ENCODE assay signal across 9 cellular contexts in genomic region chr1:59432531-59433439, GRCh38.
DNase-seq lines count a peak whose midpoint lies in the region; ATAC-seq, FAIRE-seq and TF ChIP-seq lines count a peak whose summit lies in the region.
"Had no signal": no experiment of that assay in that cellular context is flagged by ENCODE, and none has a peak within 500 bp of the region (broad histone marks: within the 10 kb centered on the region; RNA-seq: fewer than 3 reads in every experiment).

No MANE protein-coding gene starts in this region.

- no peak for TF ChIP-seq POLR2A in GM12891 (IDR thresholded peaks at IDR 0.05; ENCODE audit: low read depth, low read length)

- intact Hi-C loops in left cardiac atrium (cut with DNase I) = no loop called here

- ATAC-seq in GM21381 (IDR thresholded peaks at IDR 0.05; ENCODE audit: unreplicated experiment) (peak; percentile 96), HG03432 (IDR thresholded peaks at IDR 0.05; ENCODE audit: unreplicated experiment) (peak; percentile 98), left cardiac atrium (no peak)

- DNase-seq in GM12891 (ENCODE audit: insufficient read length, low spot score) (no peak), kidney glomerular epithelial cell (lab: John Stamatoyannopoulos, UW) (peak; percentile 97), hepatic stellate cell (ENCODE audit: low spot score) (no peak), superior temporal gyrus (ENCODE audit: extremely low spot score) (no peak), SKM-1 treated with dmso at 0.1 percent for 144 hours (lab: John Stamatoyannopoulos, UW; ENCODE audit: unreplicated experiment) (no peak), left cardiac atrium (no peak)

- peak; percentile 60 for FAIRE-seq in GM12891 (lab: Jason Lieb, UNC)
- FAIRE-seq: bronchial epithelial cell had no signal

TF ChIP-seq in GM12891, 5 proteins besides CTCF, POLR2A, EP300 and RAD21:
- TF ChIP-seq POU2F2 (IDR thresholded peaks at IDR 0.05; ENCODE audit: low read depth, low read length) (no peak), PAX5 (IDR thresholded peaks at IDR 0.05; ENCODE audit: insufficient read depth, low read length, severe bottlenecking) (no peak), TAF1 (IDR thresholded peaks at IDR 0.05; ENCODE audit: low read depth, low read length) (no peak), POLR2AphosphoS5 (IDR thresholded peaks at IDR 0.05; ENCODE audit: low read depth, low read length) (no peak), SPI1 (IDR thresholded peaks at IDR 0.05; ENCODE audit: low read depth, low read length) (no peak)

Comparison
In these comparisons a context has a peak if more than half of its experiments do, and no peak if none do; other contexts are left out.
1. ATAC-seq: peak in GM21381 (single experiment) and HG03432 (single experiment); none in left cardiac atrium (0 of 2).